13 cellular contexts compared by ENCODE assay signal in genomic region chrX:65702956-65703355, GRCh38. TPM values are rescaled to one million over a fixed set of nuclear protein-coding genes. Genes with fewer than 3 reads are reported as not detected.
DNase-seq lines count a peak whose midpoint lies in the region; ATAC-seq and TF ChIP-seq lines count a peak whose summit lies in the region.
"Had no signal": no experiment of that assay in that cellular context is flagged by ENCODE, and none has a peak within 500 bp of the region (broad histone marks: within the 10 kb centered on the region; RNA-seq: fewer than 3 reads in every experiment).

No MANE protein-coding gene starts in this region.

- no peaks in the 10 kb centered on the region for H4K20me1 ChIP-seq in OCI-LY7 (ENCODE audit: insufficient read depth, low read length)

- H3K27ac ChIP-seq in OCI-LY7 (ENCODE audit: low read depth, low read length, poor library complexity, severe bottlenecking) (peak overlapping the region; percentile 11), esophagus muscularis mucosa (replicated peaks in 1 of 4) (peak overlapping the region; percentile 80 to 87 (median 82)), subcutaneous abdominal adipose tissue (ENCODE audit: low read depth, low read length) (peak overlapping the region; percentile 97)

- H3K9ac ChIP-seq in subcutaneous abdominal adipose tissue (ENCODE audit: low read length in 5 of 5), result no peak overlapping the region

- H3K4me3 ChIP-seq in OCI-LY7 (ENCODE audit: low read depth, low read length, poor library complexity, severe bottlenecking) (no peak overlapping the region), esophagus muscularis mucosa (no peak overlapping the region), subcutaneous abdominal adipose tissue (ENCODE audit: low read depth in 1 of 5, low read length in 5 of 5) (no peak overlapping the region)
- H3K4me3 ChIP-seq: prostate gland had no signal

- no TSS peak for BruUV-seq in OCI-LY7 (replicated peaks; lab: Mats Ljungman, UMichigan)

- DNase-seq in activated T-cell treated with anti-CD3 and anti-CD28 coated beads, Interleukin-2, amount 50 U/mL, for 72 hours, result no peak
- no peak for DNase-seq in activated T-cell treated with anti-CD3 and anti-CD28 coated beads, Interleukin-2, amount 50 U/mL, for 48 hours
- DNase-seq in OCI-LY7 (ENCODE audit: low spot score), result no peak
- no peak for DNase-seq in esophagus muscularis mucosa (ENCODE audit: extremely low spot score)
- no peak for DNase-seq in NOMO-1 (lab: John Stamatoyannopoulos, UW; ENCODE audit: unreplicated experiment in 2 of 2)
- DNase-seq in C1 segment of cervical spinal cord (lab: John Stamatoyannopoulos, UW), result no peak
- DNase-seq in dermis blood vessel endothelial cell, result no peak
- DNase-seq: activated CD4-positive, alpha-beta T cell treated with anti-CD3 and anti-CD28 coated beads for 48 hours; aorta; hippocampal formation; trophoblast cell had no signal

- 56% methylated on average over 2 of the region's 2 CpGs for WGBS in esophagus muscularis mucosa

- H3K9me3 ChIP-seq in OCI-LY7 (ENCODE audit: low read length) (no peaks in the 10 kb centered on the region), esophagus muscularis mucosa (no peaks in the 10 kb centered on the region), subcutaneous abdominal adipose tissue (ENCODE audit: control insufficient read depth in 5 of 5, low read length in 5 of 5) (no peaks in the 10 kb centered on the region)
- H3K9me3 ChIP-seq: prostate gland had no signal

- peaks cover 26% of the 10 kb centered on the region for H3K36me3 ChIP-seq in OCI-LY7 (ENCODE audit: insufficient read depth, low read length)
- peaks cover 0 to 9% (median 0%) of the 10 kb centered on the region in 4 donors for H3K36me3 ChIP-seq in esophagus muscularis mucosa
- peaks cover 0 to 7% (median 0%) of the 10 kb centered on the region in 5 donors for H3K36me3 ChIP-seq in subcutaneous abdominal adipose tissue (ENCODE audit: control insufficient read depth in 5 of 5, insufficient read depth in 5 of 5, low read length in 5 of 5)
- H3K36me3 ChIP-seq: prostate gland had no signal

- no peaks in the 10 kb centered on the region for H3K27me3 Mint-ChIP-seq in activated T-cell treated with anti-CD3 and anti-CD28 coated beads, Interleukin-2, amount 50 U/mL, for 72 hours (ENCODE audit: low read depth)

- peaks cover 80% of the 10 kb centered on the region for H3K4me1 ChIP-seq in OCI-LY7 (ENCODE audit: insufficient read depth, low read length, poor library complexity, severe bottlenecking)
- H3K4me1 ChIP-seq in esophagus muscularis mucosa, result peaks cover 79 to 96% (median 91%) of the 10 kb centered on the region in 4 donors
- H3K4me1 ChIP-seq in subcutaneous abdominal adipose tissue (ENCODE audit: control insufficient read depth in 5 of 5, insufficient read depth in 5 of 5, low read length in 5 of 5), result peaks cover 23 to 83% (median 58%) of the 10 kb centered on the region in 5 donors
- H3K4me1 ChIP-seq: prostate gland had no signal

- peak overlapping the region; percentile 89 for H3K27ac Mint-ChIP-seq in activated T-cell treated with anti-CD3 and anti-CD28 coated beads, Interleukin-2, amount 50 U/mL, for 72 hours

- no peak for TF ChIP-seq POLR2A in esophagus muscularis mucosa (IDR thresholded peaks at IDR 0.05; ENCODE audit: low read depth)

- TF ChIP-seq CTCF in OCI-LY7 (conservative IDR thresholded peaks at IDR 0.05; ENCODE audit: low read length) (no peak), esophagus muscularis mucosa (IDR thresholded peaks at IDR 0.05) (no peak)

- H3K9me3 Mint-ChIP-seq in activated T-cell treated with anti-CD3 and anti-CD28 coated beads, Interleukin-2, amount 50 U/mL, for 72 hours, result no peaks in the 10 kb centered on the region

- H2AFZ ChIP-seq in OCI-LY7 (ENCODE audit: low read length), result no peak overlapping the region

- intact Hi-C loops in OCI-LY7 (cut with micrococcal nuclease; ENCODE audit: unreplicated experiment), result no loop called here
- intact Hi-C loops in esophagus muscularis mucosa (cut with DNase I), result no loop called here

- H3K79me2 ChIP-seq in OCI-LY7 (ENCODE audit: insufficient read depth, low read depth, low read length), result peaks cover 70% of the 10 kb centered on the region

- H3K4me3 Mint-ChIP-seq in activated T-cell treated with anti-CD3 and anti-CD28 coated beads, Interleukin-2, amount 50 U/mL, for 72 hours, result peak overlapping the region in 1 of 2 donors; percentile 65

- no peaks in the 10 kb centered on the region for H3K27me3 ChIP-seq in esophagus muscularis mucosa
- peaks cover 0 to 8% (median 0%) of the 10 kb centered on the region in 5 donors for H3K27me3 ChIP-seq in subcutaneous abdominal adipose tissue (ENCODE audit: control insufficient read depth in 5 of 5, insufficient read depth in 4 of 5, low read length in 5 of 5)

- 0 out of 2 replicates have a peak overlapping the region, but pooled peaks have one; percentile 26 for H3K4me2 ChIP-seq in OCI-LY7 (ENCODE audit: low read length)

- H3K36me3 Mint-ChIP-seq in activated T-cell treated with anti-CD3 and anti-CD28 coated beads, Interleukin-2, amount 50 U/mL, for 72 hours (ENCODE audit: insufficient read depth in 2 of 2), result peaks cover 3 to 5% of the 10 kb centered on the region in 2 donors

- CTCF ChIA-PET in OCI-LY7 (lab: Charles Lee; ENCODE audit: unreplicated experiment), result no interaction called here

- POLR2A ChIA-PET in OCI-LY7 (lab: Charles Lee), result no interaction called here

- TF ChIP-seq EP300 in esophagus muscularis mucosa (IDR thresholded peaks at IDR 0.05), result no peak

- H3K4me1 Mint-ChIP-seq in activated T-cell treated with anti-CD3 and anti-CD28 coated beads, Interleukin-2, amount 50 U/mL, for 72 hours (ENCODE audit: low read depth), result peaks cover 97% of the 10 kb centered on the region

- no peaks in the 10 kb centered on the region for H3K9me2 ChIP-seq in OCI-LY7 (ENCODE audit: insufficient read depth, low read length)

- ATAC-seq in activated T-cell treated with anti-CD3 and anti-CD28 coated beads, Interleukin-2, amount 50 U/mL, for 72 hours (replicated peaks in 1 of 2), result no peak

RNA-seq across cellular contexts. Expression of gene MSN, which starts 35.5 kb away (rescaled TPM):
- 100 to 1,000 TPM; 281 to 298 TPM for total RNA-seq in activated T-cell treated with anti-CD3 and anti-CD28 coated beads, Interleukin-2, amount 50 U/mL, for 72 hours
- 95.1 and 95.8 TPM in 2 replicates for total RNA-seq in OCI-LY7 (2014; rRNA removed; shearing (Covaris generic))
- total RNA-seq in OCI-LY7 (2022) (143 and 145 TPM in 2 replicates), esophagus muscularis mucosa (100 to 1,000 TPM; 206 to 311 (median 290) TPM), dermis blood vessel endothelial cell (252 and 545 TPM in 2 replicates)

Comparison
In these comparisons a context has a peak if more than half of its experiments do, and no peak if none do; other contexts are left out.
1. H3K27ac ChIP-seq: peak in every context shown above with its lines; median percentile 97 in subcutaneous abdominal adipose tissue; 82 in esophagus muscularis mucosa; 11 in OCI-LY7.